Comparison of ENCODE assay signal across 2 cellular contexts in genomic region chr11:93622043-93622442, GRCh38.
TF ChIP-seq lines count a peak whose summit lies in the region.

No MANE protein-coding gene starts in this region.

TF ChIP-seq in SK-N-SH, 30 proteins besides CTCF, POLR2A, EP300 and RAD21 (continued from another document):
- TF ChIP-seq TCF12 (IDR thresholded peaks at IDR 0.05) (no peak), FOSL2 (IDR thresholded peaks at IDR 0.05; ENCODE audit: borderline replicate concordance, low read depth) (no peak), USF2 (IDR thresholded peaks at IDR 0.05; ENCODE audit: borderline replicate concordance, low read depth, low read length) (no peak), ELF1 (IDR thresholded peaks at IDR 0.05) (no peak)
- TF ChIP-seq, protein P1, sequence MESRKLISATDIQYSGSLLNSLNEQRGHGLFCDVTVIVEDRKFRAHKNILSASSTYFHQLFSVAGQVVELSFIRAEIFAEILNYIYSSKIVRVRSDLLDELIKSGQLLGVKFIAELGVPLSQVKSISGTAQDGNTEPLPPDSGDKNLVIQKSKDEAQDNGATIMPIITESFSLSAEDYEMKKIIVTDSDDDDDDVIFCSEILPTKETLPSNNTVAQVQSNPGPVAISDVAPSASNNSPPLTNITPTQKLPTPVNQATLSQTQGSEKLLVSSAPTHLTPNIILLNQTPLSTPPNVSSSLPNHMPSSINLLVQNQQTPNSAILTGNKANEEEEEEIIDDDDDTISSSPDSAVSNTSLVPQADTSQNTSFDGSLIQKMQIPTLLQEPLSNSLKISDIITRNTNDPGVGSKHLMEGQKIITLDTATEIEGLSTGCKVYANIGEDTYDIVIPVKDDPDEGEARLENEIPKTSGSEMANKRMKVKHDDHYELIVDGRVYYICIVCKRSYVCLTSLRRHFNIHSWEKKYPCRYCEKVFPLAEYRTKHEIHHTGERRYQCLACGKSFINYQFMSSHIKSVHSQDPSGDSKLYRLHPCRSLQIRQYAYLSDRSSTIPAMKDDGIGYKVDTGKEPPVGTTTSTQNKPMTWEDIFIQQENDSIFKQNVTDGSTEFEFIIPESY (IDR thresholded peaks at IDR 0.05; ENCODE audit: borderline replicate concordance, low read depth) = no peak

TF ChIP-seq in SK-N-SH treated with all-trans-retinoic acid at 6 μM for 48 hours, 23 proteins besides CTCF, POLR2A, EP300 and RAD21 (continued from another document):
- TF ChIP-seq POU6F1 (CRISPR knock-in tag; IDR thresholded peaks at IDR 0.05; ENCODE audit: borderline replicate concordance, low read depth) (no peak), ESRRG (CRISPR knock-in tag; IDR thresholded peaks at IDR 0.05) (no peak), ARNTL (CRISPR knock-in tag; IDR thresholded peaks at IDR 0.05; ENCODE audit: borderline replicate concordance, low read depth) (no peak), ISL1 (CRISPR knock-in tag; IDR thresholded peaks at IDR 0.05) (no peak), GLIS3 (CRISPR knock-in tag; IDR thresholded peaks at IDR 0.05) (no peak), ZNF565 (CRISPR knock-in tag; conservative IDR thresholded peaks at IDR 0.05; ENCODE audit: low read depth) (no peak), BACH2 (CRISPR knock-in tag; IDR thresholded peaks at IDR 0.05; ENCODE audit: borderline replicate concordance) (no peak), PPARA (CRISPR knock-in tag; IDR thresholded peaks at IDR 0.05; ENCODE audit: borderline replicate concordance) (no peak), ZNF70 (CRISPR knock-in tag; IDR thresholded peaks at IDR 0.05) (no peak), ZFP3 (CRISPR knock-in tag; IDR thresholded peaks at IDR 0.05) (no peak)
- TF ChIP-seq, protein P2, sequence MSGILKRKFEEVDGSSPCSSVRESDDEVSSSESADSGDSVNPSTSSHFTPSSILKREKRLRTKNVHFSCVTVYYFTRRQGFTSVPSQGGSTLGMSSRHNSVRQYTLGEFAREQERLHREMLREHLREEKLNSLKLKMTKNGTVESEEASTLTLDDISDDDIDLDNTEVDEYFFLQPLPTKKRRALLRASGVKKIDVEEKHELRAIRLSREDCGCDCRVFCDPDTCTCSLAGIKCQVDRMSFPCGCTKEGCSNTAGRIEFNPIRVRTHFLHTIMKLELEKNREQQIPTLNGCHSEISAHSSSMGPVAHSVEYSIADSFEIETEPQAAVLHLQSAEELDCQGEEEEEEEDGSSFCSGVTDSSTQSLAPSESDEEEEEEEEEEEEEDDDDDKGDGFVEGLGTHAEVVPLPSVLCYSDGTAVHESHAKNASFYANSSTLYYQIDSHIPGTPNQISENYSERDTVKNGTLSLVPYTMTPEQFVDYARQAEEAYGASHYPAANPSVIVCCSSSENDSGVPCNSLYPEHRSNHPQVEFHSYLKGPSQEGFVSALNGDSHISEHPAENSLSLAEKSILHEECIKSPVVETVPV (CRISPR knock-in tag; IDR thresholded peaks at IDR 0.05) = no peak
- TF ChIP-seq, protein P3, sequence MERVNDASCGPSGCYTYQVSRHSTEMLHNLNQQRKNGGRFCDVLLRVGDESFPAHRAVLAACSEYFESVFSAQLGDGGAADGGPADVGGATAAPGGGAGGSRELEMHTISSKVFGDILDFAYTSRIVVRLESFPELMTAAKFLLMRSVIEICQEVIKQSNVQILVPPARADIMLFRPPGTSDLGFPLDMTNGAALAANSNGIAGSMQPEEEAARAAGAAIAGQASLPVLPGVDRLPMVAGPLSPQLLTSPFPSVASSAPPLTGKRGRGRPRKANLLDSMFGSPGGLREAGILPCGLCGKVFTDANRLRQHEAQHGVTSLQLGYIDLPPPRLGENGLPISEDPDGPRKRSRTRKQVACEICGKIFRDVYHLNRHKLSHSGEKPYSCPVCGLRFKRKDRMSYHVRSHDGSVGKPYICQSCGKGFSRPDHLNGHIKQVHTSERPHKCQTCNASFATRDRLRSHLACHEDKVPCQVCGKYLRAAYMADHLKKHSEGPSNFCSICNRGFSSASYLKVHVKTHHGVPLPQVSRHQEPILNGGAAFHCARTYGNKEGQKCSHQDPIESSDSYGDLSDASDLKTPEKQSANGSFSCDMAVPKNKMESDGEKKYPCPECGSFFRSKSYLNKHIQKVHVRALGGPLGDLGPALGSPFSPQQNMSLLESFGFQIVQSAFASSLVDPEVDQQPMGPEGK (CRISPR knock-in tag; IDR thresholded peaks at IDR 0.05; ENCODE audit: borderline replicate concordance) = no peak
TF ChIP-seq in SK-N-SH treated with all-trans-retinoic acid at 6 μM for 48 hours: peak in this region for 0.
